Comparison of ENCODE assay signal across 19 cellular contexts in genomic region chr21:46141767-46142580, GRCh38. TPM values are rescaled to one million over a fixed set of nuclear protein-coding genes. Genes with fewer than 3 reads are reported as not detected.
A peak's percentile ranks its signal among the peaks of the same experiment; 100 is the strongest.
DNase-seq lines count a peak whose midpoint lies in the region; ATAC-seq, FAIRE-seq and TF ChIP-seq lines count a peak whose summit lies in the region.
"Had no signal": no experiment of that assay in that cellular context is flagged by ENCODE, and none has a peak within 500 bp of the region (broad histone marks: within the 10 kb centered on the region; RNA-seq: fewer than 3 reads in every experiment).

No MANE protein-coding gene starts in this region.

- peak overlapping the region; percentile 50; the same call in 1 of the 2 replicates for H2BK12ac ChIP-seq in H1 (ENCODE audit: low read depth, low read length)

- peak overlapping the region; percentile 75 to 78 for H3K4me2 ChIP-seq in H1 (ENCODE audit: insufficient read depth in 1 of 2, low read depth in 2 of 2, low read length in 2 of 2)
- H3K4me2 ChIP-seq in MM.1S (ENCODE audit: low read depth, low read length), result no peak overlapping the region

- no peak for ATAC-seq in left lobe of liver
- no peak for ATAC-seq in psoas muscle
- ATAC-seq: activated CD4-positive, alpha-beta T cell treated with anti-CD3 and anti-CD28 coated beads for 36 hours; Panc1; pancreas; sciatic nerve had no signal

- H3K4me1 ChIP-seq in HEK293 (ENCODE audit: control insufficient read depth, insufficient read depth, low read length) (0 out of 2 replicates have a peak, but pooled peaks cover 4% of the 10 kb centered on the region), H1 (replicated peaks in 1 of 4; ENCODE audit: control insufficient read depth in 3 of 4, insufficient read depth in 4 of 4, low read length in 3 of 4) (peaks cover 0 to 2% (median under 1%) of the 10 kb centered on the region in 4 experiments; a peak in 4 of 7 replicates), psoas muscle (no peaks in the 10 kb centered on the region), MM.1S (ENCODE audit: low read length) (no peaks in the 10 kb centered on the region)
- H3K4me1 ChIP-seq: pancreas, SJCRH30, thyroid gland had no signal

- no peak for FAIRE-seq in H1 (lab: Jason Lieb, UNC)
- FAIRE-seq: pancreas had no signal

- no peak for TF ChIP-seq EP300 in H1 (IDR thresholded peaks at IDR 0.05; ENCODE audit: borderline replicate concordance in 1 of 2, low read depth in 2 of 2, low read length in 2 of 2)

- H3K27me3 ChIP-seq in H1 (replicated peaks in 1 of 4; ENCODE audit: control insufficient read depth in 3 of 4, extremely low read depth in 1 of 4, insufficient read depth in 3 of 4, low read length in 3 of 4) (peaks cover 0 to 24% (median 8%) of the 10 kb centered on the region in 4 experiments; a peak in 4 of 7 replicates), psoas muscle (ENCODE audit: insufficient read depth in 3 of 3, low read length in 2 of 3) (no peaks in the 10 kb centered on the region), MM.1S (replicated peaks; ENCODE audit: insufficient read depth, low read length) (peaks cover 54% of the 10 kb centered on the region), MG63 (no peaks in the 10 kb centered on the region)
- H3K27me3 ChIP-seq: pancreas, SJCRH30, thyroid gland had no signal

- H4K5ac ChIP-seq in H1 (ENCODE audit: insufficient read length, low read depth, low read length), result no peak overlapping the region

- no peaks in the 10 kb centered on the region for H3K23me2 ChIP-seq in H1 (ENCODE audit: low read depth, low read length)

- no peaks in the 10 kb centered on the region for H3K79me1 ChIP-seq in H1 (ENCODE audit: low read depth, low read length)

- no peaks in the 10 kb centered on the region for H3F3A ChIP-seq in MM.1S (ENCODE audit: insufficient read depth, low read length)

- H3K9ac ChIP-seq in H1 (replicated peaks in 1 of 4; ENCODE audit: extremely low read depth in 1 of 4, low read depth in 3 of 4, low read length in 3 of 4), result peak overlapping the region in 2 of 4 experiments; percentile 0 to 14; a peak in 1 of 7 replicates
- H3K9ac ChIP-seq in MM.1S (ENCODE audit: low read length), result no peak overlapping the region

- no peak overlapping the region for H3K18ac ChIP-seq in H1 (ENCODE audit: extremely low read depth, low read length)

- no peaks in the 10 kb centered on the region for H3K36me3 ChIP-seq in HEK293 (ENCODE audit: control insufficient read depth in 2 of 2, insufficient read depth in 1 of 2, low read length in 2 of 2)
- no peaks in the 10 kb centered on the region; a peak in 1 of 8 replicates for H3K36me3 ChIP-seq in H1 (ENCODE audit: control insufficient read depth in 2 of 4, insufficient read depth in 4 of 4, low read length in 3 of 4)
- H3K36me3 ChIP-seq in psoas muscle (ENCODE audit: insufficient read depth in 1 of 2, low read depth in 1 of 2), result no peaks in the 10 kb centered on the region
- H3K36me3 ChIP-seq in MM.1S (replicated peaks; ENCODE audit: insufficient read depth, low read length), result no peaks in the 10 kb centered on the region
- H3K36me3 ChIP-seq in MG63, result no peaks in the 10 kb centered on the region
- H3K36me3 ChIP-seq: pancreas, SJCRH30, thyroid gland had no signal

- H2BK5ac ChIP-seq in H1 (ENCODE audit: low read depth, low read length), result no peak overlapping the region

- no peaks in the 10 kb centered on the region for H3K9me2 ChIP-seq in MM.1S (replicated peaks; ENCODE audit: insufficient read depth, low read length)

- TF ChIP-seq CTCF in HEK293 (tag by site-specific recombination; IDR thresholded peaks at IDR 0.05) (no peak), H1 (IDR thresholded peaks at IDR 0.05; ENCODE audit: control extremely low read depth in 1 of 3, insufficient read depth in 1 of 3, low read depth in 1 of 3, low read length in 3 of 3) (no peak), psoas muscle (IDR thresholded peaks at IDR 0.05) (no peak), MM.1S (IDR thresholded peaks at IDR 0.05; ENCODE audit: low read length) (no peak)

- H3K4ac ChIP-seq in H1 (replicated peaks; ENCODE audit: insufficient read length, low read depth, low read length), result no peak overlapping the region

- peak overlapping the region; percentile 17; the same call in 1 of the 2 replicates for H2AFZ ChIP-seq in H1 (ENCODE audit: low read length)
- H2AFZ ChIP-seq in MM.1S (ENCODE audit: low read length), result no peak overlapping the region

- H3K79me2 ChIP-seq in H1 (ENCODE audit: control insufficient read depth in 1 of 2, insufficient read depth in 2 of 2, low read length in 2 of 2) (no peaks in the 10 kb centered on the region), MM.1S (ENCODE audit: low read length) (no peaks in the 10 kb centered on the region)

- H3K23ac ChIP-seq in H1 (ENCODE audit: insufficient read length), result no peak overlapping the region

- H3K27ac ChIP-seq in HEK293 (ENCODE audit: extremely low read depth, low read depth, low read length) (no peak overlapping the region), H1 (ENCODE audit: low read depth, low read length) (no peak overlapping the region), psoas muscle (no peak overlapping the region), MM.1S (ENCODE audit: low read length) (no peak overlapping the region)
- H3K27ac ChIP-seq: pancreas, SJCRH30, thyroid gland had no signal

- no peak overlapping the region for H2AK5ac ChIP-seq in H1 (ENCODE audit: low read depth, low read length)

- DNase-seq in H1 (ENCODE audit: low read depth in 1 of 2, low spot score in 2 of 2) (no peak), left lobe of liver (ENCODE audit: low spot score) (peak; percentile 48), psoas muscle (peak; percentile 11 to 48), MM.1S (no peak), MG63 (no peak), NCI-H748 (lab: John Stamatoyannopoulos, UW; ENCODE audit: unreplicated experiment) (no peak)
- no peak for DNase-seq in stimulated activated CD4-positive, alpha-beta T cell treated with anti-CD3 and anti-CD28 coated beads, Interleukin-12 subunit alpha, Interleukin-12 subunit beta, amount 100 ng/mL, for 4 hours
- DNase-seq: hippocampal formation, islet precursor cell, NCI-H2081 treated with DMSO at 0.1 percent for 48 hours, SJCRH30, thyroid gland had no signal

- no peak for TF ChIP-seq RAD21 in H1 (IDR thresholded peaks at IDR 0.05 in 1 of 2, conservative IDR thresholded peaks at IDR 0.05 in 1 of 2; ENCODE audit: low read depth in 2 of 2, low read length in 2 of 2)

- H3K14ac ChIP-seq in H1 (ENCODE audit: insufficient read length), result no peak overlapping the region

- no peak overlapping the region for H2BK120ac ChIP-seq in H1 (replicated peaks; ENCODE audit: low read depth, low read length)

- no peak overlapping the region for H3K56ac ChIP-seq in H1 (replicated peaks; ENCODE audit: insufficient read length, low read depth, low read length)

- H3K9me3 ChIP-seq in HEK293 (ENCODE audit: control insufficient read depth, insufficient read depth, low read depth, low read length) (no peaks in the 10 kb centered on the region), H1 (ENCODE audit: insufficient read depth in 2 of 2, low read depth in 1 of 2, low read length in 1 of 2) (peaks cover 0 to 8% of the 10 kb centered on the region in 2 experiments; a peak in 1 of 4 replicates), psoas muscle (no peaks in the 10 kb centered on the region), MM.1S (replicated peaks; ENCODE audit: insufficient read depth, low read length) (no peaks in the 10 kb centered on the region), MG63 (peaks cover 4% of the 10 kb centered on the region; the same call in 1 of the 2 replicates)
- H3K9me3 ChIP-seq: pancreas, SJCRH30, thyroid gland had no signal

- H2BK20ac ChIP-seq in H1 (ENCODE audit: low read length), result no peak overlapping the region

- peak overlapping the region; percentile 63 for H4K91ac ChIP-seq in H1 (replicated peaks; ENCODE audit: insufficient read length, low read length)

- WGBS in H1 (ENCODE audit: extremely low coverage in 1 of 2, insufficient coverage in 1 of 2, insufficient read length in 1 of 2, insufficient replicate concordance in 2 of 2, low coverage in 1 of 2, low lambda C conversion rate in 2 of 2, missing lambda C conversion rate in 1 of 2), 2 experiments, result 66% methylated on average over 45 of the region's 45 CpGs; no CpG with 5 or more reads in 1 of the 2 experiments
- 88 to 91% (median 89%) methylated on average over 45 of the region's 45 CpGs for WGBS in psoas muscle, 3 donors

- intact Hi-C loops in psoas muscle (cut with DNase I), result loop anchor here in 1 of 2 donors (5.0 to 10.0 kb wide), 2 partner anchors 85 to 143 kb away; partner anchors contain the start of genes LSS, MCM3AP and YBEY

- CTCF ChIA-PET in HEK293 (lab: Yijun Ruan, JAX), result interaction anchor here (0.6 to 3.7 kb wide), 17 partner anchors 11 to 258 kb away, joined by 3 to 39 read pairs (median 6); partner anchors contain the start of gene LSS
- CTCF ChIA-PET in H1 (lab: Charles Lee; ENCODE audit: partially characterized antibody), result interaction anchor here (0.7 to 4.1 kb wide), 16 partner anchors 11 to 177 kb away, joined by 3 to 47 read pairs (median 6); no protein-coding TSS in a partner anchor

- no peak for TF ChIP-seq POLR2A in H1 (IDR thresholded peaks at IDR 0.05; ENCODE audit: control extremely low read depth in 1 of 2, low read depth in 2 of 2, low read length in 2 of 2)

- H3K4me3 ChIP-seq in HEK293 (ENCODE audit: low read depth, low read length) (no peak overlapping the region), H1 (ENCODE audit: extremely low read depth in 1 of 4, insufficient read depth in 2 of 4, low read depth in 3 of 4, low read length in 4 of 4) (peak overlapping the region; percentile 32 to 53 (median 36); a peak in 7 of 8 replicates), psoas muscle (no peak overlapping the region), MM.1S (ENCODE audit: low read length) (no peak overlapping the region), MG63 (no peak overlapping the region)
- H3K4me3 ChIP-seq: pancreas, SJCRH30, thyroid gland had no signal

- no peaks in the 10 kb centered on the region for H4K20me1 ChIP-seq in H1 (replicated peaks in 1 of 2; ENCODE audit: control insufficient read depth in 1 of 2, insufficient read depth in 2 of 2, low read length in 2 of 2)
- H4K20me1 ChIP-seq in MM.1S (ENCODE audit: insufficient read depth, low read length), result no peaks in the 10 kb centered on the region

- POLR2A ChIA-PET in HEK293 (lab: Yijun Ruan, JAX), result interaction anchor here (1.5 kb wide), 1 partner anchor 110 kb away, joined by 3 read pairs; no protein-coding TSS in a partner anchor
- POLR2A ChIA-PET in H1 (lab: Charles Lee; ENCODE audit: partially characterized antibody), result interaction anchor here (0.7 to 3.6 kb wide), 10 partner anchors 10 to 552 kb away, joined by 3 to 12 read pairs (median 4); partner anchors contain the start of gene COL6A1

- H4K8ac ChIP-seq in H1 (ENCODE audit: extremely low read depth, insufficient read depth, low read length), result no peak overlapping the region

- no peak overlapping the region for H2BK15ac ChIP-seq in H1 (ENCODE audit: low read length)

RNA-seq across cellular contexts. Expression of gene FTCD, which starts 13.4 kb away (rescaled TPM):
- 3.3 and 6.0 TPM in 2 replicates for total RNA-seq in H1 (2021; fragmentation: NEBNext Ultra II Directional; extraction: Animal tissue kit (Norgen Biotek cat#: 25700))
- polyA plus RNA-seq in H1 (2011; rRNA removed) (4.9 and 7.3 TPM in 2 replicates), psoas muscle (under 1 TPM in 2 of 3 donors, not detected in 1; 0.03 to 0.09 TPM)
- 5.2 TPM for polyA plus RNA-seq in H1 (2011; cell fraction: cytosol; rRNA removed)
- polyA plus RNA-seq in H1 (2011; cell fraction: nucleus; rRNA removed), result 21.4 TPM
- 5.9 to 9.8 TPM (median 7.8 TPM) in 4 replicates for polyA plus RNA-seq in H1 (2012, experiment 1 of 2)
- 2.3 TPM for polyA plus RNA-seq in H1 (2012, experiment 2 of 2)
- 3.9 TPM for polyA plus RNA-seq in H1 (2013, experiment 1 of 2)
- 4.0 TPM for polyA plus RNA-seq in H1 (2013, experiment 2 of 2)
- 3.0 and 4.7 TPM in 2 replicates for polyA minus RNA-seq in H1 (2011; rRNA and poly(A)+ RNA removed)
- 6.4 TPM for polyA minus RNA-seq in H1 (2011; cell fraction: cytosol; rRNA and poly(A)+ RNA removed)
- 6.1 TPM for polyA minus RNA-seq in H1 (2011; cell fraction: nucleus; rRNA and poly(A)+ RNA removed)
- total RNA-seq in left lobe of liver (668 TPM), psoas muscle (1 to 10 TPM in 1 of 4 donors, under 1 TPM in 1, not detected in 2; 0.16 to 2.0 TPM)
- not detected in 2 replicates for total RNA-seq in MG63 (2014; rRNA removed; shearing (Covaris generic); ENCODE audit: low replicate concordance)
- total RNA-seq: epithelial cell of proximal tubule; SJCRH30; T-helper 1 cell treated with Interleukin-12 subunit alpha and Interleukin-12 subunit beta and Interleukin-4 antibody, amounts not matched to agents 30 ng/mL and 1 ng/mL, for 36 hours had no signal

RNA-seq across cellular contexts. Expression of gene SPATC1L, which starts 42.3 kb away (rescaled TPM):
- total RNA-seq in H1 (2021; fragmentation: NEBNext Ultra II Directional; extraction: Animal tissue kit (Norgen Biotek cat#: 25700)), result 49.4 and 50.0 TPM in 2 replicates
- polyA plus RNA-seq in H1 (2011; rRNA removed) (24.9 and 44.8 TPM in 2 replicates), psoas muscle (1 to 10 TPM; 3.7 to 6.0 (median 4.6) TPM)
- 16.4 TPM for polyA plus RNA-seq in H1 (2011; cell fraction: cytosol; rRNA removed)
- 43.3 TPM for polyA plus RNA-seq in H1 (2011; cell fraction: nucleus; rRNA removed)
- polyA plus RNA-seq in H1 (2012, experiment 1 of 2), result 38.0 to 56.9 TPM (median 53.3 TPM) in 4 replicates
- 50.4 TPM for polyA plus RNA-seq in H1 (2012, experiment 2 of 2)
- 48.1 TPM for polyA plus RNA-seq in H1 (2013, experiment 1 of 2)
- 48.0 TPM for polyA plus RNA-seq in H1 (2013, experiment 2 of 2)
- 6.2 and 7.1 TPM in 2 replicates for polyA minus RNA-seq in H1 (2011; rRNA and poly(A)+ RNA removed)
- polyA minus RNA-seq in H1 (2011; cell fraction: cytosol; rRNA and poly(A)+ RNA removed), result 30.3 TPM
- polyA minus RNA-seq in H1 (2011; cell fraction: nucleus; rRNA and poly(A)+ RNA removed), result 21.2 TPM
- total RNA-seq in left lobe of liver (0.40 TPM), psoas muscle (1 to 10 TPM; 1.9 to 4.6 (median 3.2) TPM)
- total RNA-seq in MG63 (2014; rRNA removed; shearing (Covaris generic); ENCODE audit: low replicate concordance), result 2.0 and 2.4 TPM in 2 replicates

RNA-seq across cellular contexts. Expression of gene COL6A2, which starts 44.1 kb away (rescaled TPM):
- 60.6 and 62.7 TPM in 2 replicates for total RNA-seq in H1 (2021; fragmentation: NEBNext Ultra II Directional; extraction: Animal tissue kit (Norgen Biotek cat#: 25700))
- polyA plus RNA-seq in H1 (2011; rRNA removed) (60.1 and 79.2 TPM in 2 replicates), psoas muscle (10 to 100 TPM; 29.8 to 58.8 (median 47.1) TPM)
- polyA plus RNA-seq in H1 (2011; cell fraction: cytosol; rRNA removed), result 60.4 TPM
- 219 TPM for polyA plus RNA-seq in H1 (2011; cell fraction: nucleus; rRNA removed)
- 38.8 to 78.4 TPM (median 69.6 TPM) in 4 replicates for polyA plus RNA-seq in H1 (2012, experiment 1 of 2)
- 41.6 TPM for polyA plus RNA-seq in H1 (2012, experiment 2 of 2)
- 99.7 TPM for polyA plus RNA-seq in H1 (2013, experiment 1 of 2)
- 84.9 TPM for polyA plus RNA-seq in H1 (2013, experiment 2 of 2)
- 14.9 and 16.7 TPM in 2 replicates for polyA minus RNA-seq in H1 (2011; rRNA and poly(A)+ RNA removed)
- 30.5 TPM for polyA minus RNA-seq in H1 (2011; cell fraction: cytosol; rRNA and poly(A)+ RNA removed)
- polyA minus RNA-seq in H1 (2011; cell fraction: nucleus; rRNA and poly(A)+ RNA removed), result 40.6 TPM
- total RNA-seq in left lobe of liver (34.9 TPM), psoas muscle (100 to 1,000 TPM in 2 of 4 donors, 10 to 100 TPM in 2; 56.2 to 122 (median 90.4) TPM)
- 949 and 1,198 TPM in 2 replicates for total RNA-seq in MG63 (2014; rRNA removed; shearing (Covaris generic); ENCODE audit: low replicate concordance)

Comparison
In these comparisons a context has a peak if more than half of its experiments do, and no peak if none do; other contexts are left out.
1. H3K4me3 ChIP-seq: peak in H1 (4 of 4); none in HEK293 (single experiment), psoas muscle (single experiment), MM.1S (single experiment) and MG63 (single experiment).
2. DNase-seq: peak in left lobe of liver (single experiment) and psoas muscle (2 of 2); none in H1 (0 of 2), MM.1S (single experiment), MG63 (single experiment), NCI-H748 (single experiment) and stimulated activated CD4-positive, alpha-beta T cell treated with anti-CD3 and anti-CD28 coated beads, Interleukin-12 subunit alpha, Interleukin-12 subunit beta, amount 100 ng/mL, for 4 hours (single experiment).
3. RNA of gene FTCD, which starts 13.4 kb away (total RNA-seq): 668 TPM in left lobe of liver (single experiment); 3.3 to 6.0 TPM in H1, 0.16 to 2.0 TPM in psoas muscle and not detected in MG63; every median in the first group is over 10 times any median in the second.